ENCODE assay signal across 1 cellular context in the genomic region with DNA sequence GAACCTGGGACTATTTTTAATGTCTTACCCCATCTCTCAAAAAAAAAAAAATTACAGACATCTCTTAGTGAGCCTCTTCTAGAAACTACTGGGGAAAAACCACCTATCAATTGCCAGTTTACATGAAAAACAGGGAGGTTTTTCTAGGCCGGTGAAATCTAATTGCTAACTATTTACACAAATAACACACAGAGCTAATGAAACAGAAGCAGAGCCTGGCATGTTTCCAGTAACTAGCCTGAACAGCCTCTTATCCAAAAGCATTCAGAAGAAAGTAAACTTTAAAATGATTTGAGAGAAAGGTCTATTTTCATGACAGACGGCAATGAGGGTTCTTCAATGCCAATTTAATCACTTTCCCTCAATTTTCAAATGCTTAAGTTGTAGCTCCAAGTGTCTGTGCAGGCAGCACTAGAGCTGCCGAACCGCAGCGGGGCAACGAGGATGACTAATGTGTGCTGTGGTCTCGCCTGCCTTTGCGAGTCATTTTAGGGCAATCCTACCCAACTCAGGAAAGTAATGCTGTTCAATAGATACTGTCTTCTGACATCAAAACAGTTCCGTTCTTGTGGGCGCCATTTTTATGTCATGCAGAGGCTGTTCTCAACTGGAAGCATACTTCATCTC.
TF ChIP-seq lines count a peak whose summit lies in the region.

No MANE protein-coding gene starts in this region.

TF ChIP-seq in HEK293, 187 proteins besides CTCF, POLR2A, EP300 and RAD21 (continued from another document):
- TF ChIP-seq, protein P1, sequence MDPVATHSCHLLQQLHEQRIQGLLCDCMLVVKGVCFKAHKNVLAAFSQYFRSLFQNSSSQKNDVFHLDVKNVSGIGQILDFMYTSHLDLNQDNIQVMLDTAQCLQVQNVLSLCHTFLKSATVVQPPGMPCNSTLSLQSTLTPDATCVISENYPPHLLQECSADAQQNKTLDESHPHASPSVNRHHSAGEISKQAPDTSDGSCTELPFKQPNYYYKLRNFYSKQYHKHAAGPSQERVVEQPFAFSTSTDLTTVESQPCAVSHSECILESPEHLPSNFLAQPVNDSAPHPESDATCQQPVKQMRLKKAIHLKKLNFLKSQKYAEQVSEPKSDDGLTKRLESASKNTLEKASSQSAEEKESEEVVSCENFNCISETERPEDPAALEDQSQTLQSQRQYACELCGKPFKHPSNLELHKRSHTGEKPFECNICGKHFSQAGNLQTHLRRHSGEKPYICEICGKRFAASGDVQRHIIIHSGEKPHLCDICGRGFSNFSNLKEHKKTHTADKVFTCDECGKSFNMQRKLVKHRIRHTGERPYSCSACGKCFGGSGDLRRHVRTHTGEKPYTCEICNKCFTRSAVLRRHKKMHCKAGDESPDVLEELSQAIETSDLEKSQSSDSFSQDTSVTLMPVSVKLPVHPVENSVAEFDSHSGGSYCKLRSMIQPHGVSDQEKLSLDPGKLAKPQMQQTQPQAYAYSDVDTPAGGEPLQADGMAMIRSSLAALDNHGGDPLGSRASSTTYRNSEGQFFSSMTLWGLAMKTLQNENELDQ (tag by site-specific recombination; IDR thresholded peaks at IDR 0.05; ENCODE audit: low read depth) = no peak
- TF ChIP-seq ZSCAN30 (tag by site-specific recombination; IDR thresholded peaks at IDR 0.05) (no peak), ZNF544 (tag by site-specific recombination; IDR thresholded peaks at IDR 0.05) (no peak), ZIC2 (tag by site-specific recombination; IDR thresholded peaks at IDR 0.05) (no peak), ZNF830 (tag by site-specific recombination; IDR thresholded peaks at IDR 0.05; ENCODE audit: low read depth) (no peak), ZNF133 (tag by site-specific recombination; IDR thresholded peaks at IDR 0.05) (no peak), KLF1 (tag by site-specific recombination; IDR thresholded peaks at IDR 0.05) (no peak), WT1 (tag by site-specific recombination; IDR thresholded peaks at IDR 0.05) (peak; percentile 77), ZNF776 (tag by site-specific recombination; IDR thresholded peaks at IDR 0.05; ENCODE audit: borderline replicate concordance) (no peak), ZNF404 (tag by site-specific recombination; IDR thresholded peaks at IDR 0.05) (no peak), ZNF48 (tag by site-specific recombination; IDR thresholded peaks at IDR 0.05) (no peak), BCL11A (tag by site-specific recombination; IDR thresholded peaks at IDR 0.05; ENCODE audit: low read depth) (no peak), ZNF157 (tag by site-specific recombination; IDR thresholded peaks at IDR 0.05) (no peak), ZNF660 (tag by site-specific recombination; IDR thresholded peaks at IDR 0.05) (0 out of 2 replicates have a peak, but pooled peaks have one; percentile 34), PRDM4 (tag by site-specific recombination; IDR thresholded peaks at IDR 0.05) (no peak), HOXA7 (CRISPR knock-in tag; IDR thresholded peaks at IDR 0.05; ENCODE audit: borderline replicate concordance) (no peak), ZBTB17 (tag by site-specific recombination; IDR thresholded peaks at IDR 0.05) (peak; percentile 78), ZNF837 (tag by site-specific recombination; IDR thresholded peaks at IDR 0.05) (no peak), ZNF211 (tag by site-specific recombination; IDR thresholded peaks at IDR 0.05; ENCODE audit: low read depth) (no peak), ZFHX2 (tag by site-specific recombination; conservative IDR thresholded peaks at IDR 0.05) (no peak), ZNF416 (tag by site-specific recombination; IDR thresholded peaks at IDR 0.05) (no peak), ZNF529 (tag by site-specific recombination; IDR thresholded peaks at IDR 0.05; ENCODE audit: insufficient replicate concordance) (no peak), PRDM6 (tag by site-specific recombination; IDR thresholded peaks at IDR 0.05) (peak; percentile 52), ZNF792 (tag by site-specific recombination; IDR thresholded peaks at IDR 0.05) (no peak), ZNF174 (tag by site-specific recombination; IDR thresholded peaks at IDR 0.05) (no peak), ZNF121 (tag by site-specific recombination; IDR thresholded peaks at IDR 0.05) (no peak), ZNF274 (IDR thresholded peaks at IDR 0.05; ENCODE audit: low read length) (no peak), ZNF274 (tag by site-specific recombination; IDR thresholded peaks at IDR 0.05; ENCODE audit: borderline replicate concordance) (no peak), ZNF394 (tag by site-specific recombination; IDR thresholded peaks at IDR 0.05; ENCODE audit: borderline replicate concordance) (no peak), REPIN1 (tag by site-specific recombination; IDR thresholded peaks at IDR 0.05; ENCODE audit: low read depth) (no peak), ZNF23 (tag by site-specific recombination; IDR thresholded peaks at IDR 0.05; ENCODE audit: borderline replicate concordance) (no peak), ZNF335 (tag by site-specific recombination; conservative IDR thresholded peaks at IDR 0.05) (peak; percentile 74), ZNF585B (tag by site-specific recombination; IDR thresholded peaks at IDR 0.05) (no peak), ZNF600 (tag by site-specific recombination; IDR thresholded peaks at IDR 0.05) (peak; percentile 60), ZBTB10 (tag by site-specific recombination; IDR thresholded peaks at IDR 0.05) (no peak), KLF9 (tag by site-specific recombination; IDR thresholded peaks at IDR 0.05; ENCODE audit: low read depth) (no peak), SP7 (tag by site-specific recombination; IDR thresholded peaks at IDR 0.05) (0 out of 2 replicates have a peak, but pooled peaks have one; percentile 11)
- TF ChIP-seq, protein P2, sequence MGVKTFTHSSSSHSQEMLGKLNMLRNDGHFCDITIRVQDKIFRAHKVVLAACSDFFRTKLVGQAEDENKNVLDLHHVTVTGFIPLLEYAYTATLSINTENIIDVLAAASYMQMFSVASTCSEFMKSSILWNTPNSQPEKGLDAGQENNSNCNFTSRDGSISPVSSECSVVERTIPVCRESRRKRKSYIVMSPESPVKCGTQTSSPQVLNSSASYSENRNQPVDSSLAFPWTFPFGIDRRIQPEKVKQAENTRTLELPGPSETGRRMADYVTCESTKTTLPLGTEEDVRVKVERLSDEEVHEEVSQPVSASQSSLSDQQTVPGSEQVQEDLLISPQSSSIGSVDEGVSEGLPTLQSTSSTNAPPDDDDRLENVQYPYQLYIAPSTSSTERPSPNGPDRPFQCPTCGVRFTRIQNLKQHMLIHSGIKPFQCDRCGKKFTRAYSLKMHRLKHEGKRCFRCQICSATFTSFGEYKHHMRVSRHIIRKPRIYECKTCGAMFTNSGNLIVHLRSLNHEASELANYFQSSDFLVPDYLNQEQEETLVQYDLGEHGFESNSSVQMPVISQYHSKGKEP (tag by site-specific recombination; IDR thresholded peaks at IDR 0.05) = no peak
- TF ChIP-seq, protein P3, sequence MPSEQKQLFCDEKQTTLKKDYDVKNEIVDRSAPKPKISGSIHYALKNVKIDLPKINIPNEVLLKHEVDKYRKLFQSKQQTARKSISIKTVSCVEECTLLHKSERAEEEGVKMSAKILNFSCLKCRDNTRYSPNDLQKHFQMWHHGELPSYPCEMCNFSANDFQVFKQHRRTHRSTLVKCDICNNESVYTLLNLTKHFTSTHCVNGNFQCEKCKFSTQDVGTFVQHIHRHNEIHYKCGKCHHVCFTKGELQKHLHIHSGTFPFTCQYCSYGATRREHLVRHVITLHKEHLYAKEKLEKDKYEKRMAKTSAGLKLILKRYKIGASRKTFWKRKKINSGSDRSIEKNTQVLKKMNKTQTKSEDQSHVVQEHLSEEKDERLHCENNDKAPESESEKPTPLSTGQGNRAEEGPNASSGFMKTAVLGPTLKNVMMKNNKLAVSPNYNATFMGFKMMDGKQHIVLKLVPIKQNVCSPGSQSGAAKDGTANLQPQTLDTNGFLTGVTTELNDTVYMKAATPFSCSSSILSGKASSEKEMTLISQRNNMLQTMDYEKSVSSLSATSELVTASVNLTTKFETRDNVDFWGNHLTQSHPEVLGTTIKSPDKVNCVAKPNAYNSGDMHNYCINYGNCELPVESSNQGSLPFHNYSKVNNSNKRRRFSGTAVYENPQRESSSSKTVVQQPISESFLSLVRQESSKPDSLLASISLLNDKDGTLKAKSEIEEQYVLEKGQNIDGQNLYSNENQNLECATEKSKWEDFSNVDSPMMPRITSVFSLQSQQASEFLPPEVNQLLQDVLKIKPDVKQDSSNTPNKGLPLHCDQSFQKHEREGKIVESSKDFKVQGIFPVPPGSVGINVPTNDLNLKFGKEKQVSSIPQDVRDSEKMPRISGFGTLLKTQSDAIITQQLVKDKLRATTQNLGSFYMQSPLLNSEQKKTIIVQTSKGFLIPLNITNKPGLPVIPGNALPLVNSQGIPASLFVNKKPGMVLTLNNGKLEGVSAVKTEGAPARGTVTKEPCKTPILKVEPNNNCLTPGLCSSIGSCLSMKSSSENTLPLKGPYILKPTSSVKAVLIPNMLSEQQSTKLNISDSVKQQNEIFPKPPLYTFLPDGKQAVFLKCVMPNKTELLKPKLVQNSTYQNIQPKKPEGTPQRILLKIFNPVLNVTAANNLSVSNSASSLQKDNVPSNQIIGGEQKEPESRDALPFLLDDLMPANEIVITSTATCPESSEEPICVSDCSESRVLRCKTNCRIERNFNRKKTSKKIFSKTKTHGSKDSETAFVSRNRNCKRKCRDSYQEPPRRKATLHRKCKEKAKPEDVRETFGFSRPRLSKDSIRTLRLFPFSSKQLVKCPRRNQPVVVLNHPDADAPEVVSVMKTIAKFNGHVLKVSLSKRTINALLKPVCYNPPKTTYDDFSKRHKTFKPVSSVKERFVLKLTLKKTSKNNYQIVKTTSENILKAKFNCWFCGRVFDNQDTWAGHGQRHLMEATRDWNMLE (tag by site-specific recombination; conservative IDR thresholded peaks at IDR 0.05; ENCODE audit: low read depth) = no peak
